ENCODE assay signal across 2 cellular contexts in genomic region chr3:70049761-70050160, GRCh38.
TF ChIP-seq lines count a peak whose summit lies in the region.

No MANE protein-coding gene starts in this region.

TF ChIP-seq in GM23338, 12 proteins besides CTCF, POLR2A, EP300 and RAD21:
- TF ChIP-seq EZH2 (IDR thresholded peaks at IDR 0.05; ENCODE audit: low read depth, unreplicated experiment) (no peak), CREB1 (CRISPR knock-in tag; IDR thresholded peaks at IDR 0.05; ENCODE audit: low read depth) (no peak), ZNF114 (CRISPR knock-in tag; IDR thresholded peaks at IDR 0.05) (no peak), POLR2AphosphoS5 (IDR thresholded peaks at IDR 0.05; ENCODE audit: low read depth) (no peak), NANOG (IDR thresholded peaks at IDR 0.05; ENCODE audit: borderline replicate concordance) (no peak), EZH2phosphoT487 (IDR thresholded peaks at IDR 0.05; ENCODE audit: unreplicated experiment) (no peak), STAT1 (IDR thresholded peaks at IDR 0.05; ENCODE audit: unreplicated experiment) (no peak), JUNB (IDR thresholded peaks at IDR 0.05; ENCODE audit: unreplicated experiment) (no peak), ZNF331 (CRISPR knock-in tag; IDR thresholded peaks at IDR 0.05; ENCODE audit: low read depth) (no peak), REST (IDR thresholded peaks at IDR 0.05; ENCODE audit: unreplicated experiment) (no peak)
- TF ChIP-seq, protein P1, sequence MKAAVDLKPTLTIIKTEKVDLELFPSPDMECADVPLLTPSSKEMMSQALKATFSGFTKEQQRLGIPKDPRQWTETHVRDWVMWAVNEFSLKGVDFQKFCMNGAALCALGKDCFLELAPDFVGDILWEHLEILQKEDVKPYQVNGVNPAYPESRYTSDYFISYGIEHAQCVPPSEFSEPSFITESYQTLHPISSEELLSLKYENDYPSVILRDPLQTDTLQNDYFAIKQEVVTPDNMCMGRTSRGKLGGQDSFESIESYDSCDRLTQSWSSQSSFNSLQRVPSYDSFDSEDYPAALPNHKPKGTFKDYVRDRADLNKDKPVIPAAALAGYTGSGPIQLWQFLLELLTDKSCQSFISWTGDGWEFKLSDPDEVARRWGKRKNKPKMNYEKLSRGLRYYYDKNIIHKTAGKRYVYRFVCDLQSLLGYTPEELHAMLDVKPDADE (IDR thresholded peaks at IDR 0.05): no peak
- TF ChIP-seq, protein P2, sequence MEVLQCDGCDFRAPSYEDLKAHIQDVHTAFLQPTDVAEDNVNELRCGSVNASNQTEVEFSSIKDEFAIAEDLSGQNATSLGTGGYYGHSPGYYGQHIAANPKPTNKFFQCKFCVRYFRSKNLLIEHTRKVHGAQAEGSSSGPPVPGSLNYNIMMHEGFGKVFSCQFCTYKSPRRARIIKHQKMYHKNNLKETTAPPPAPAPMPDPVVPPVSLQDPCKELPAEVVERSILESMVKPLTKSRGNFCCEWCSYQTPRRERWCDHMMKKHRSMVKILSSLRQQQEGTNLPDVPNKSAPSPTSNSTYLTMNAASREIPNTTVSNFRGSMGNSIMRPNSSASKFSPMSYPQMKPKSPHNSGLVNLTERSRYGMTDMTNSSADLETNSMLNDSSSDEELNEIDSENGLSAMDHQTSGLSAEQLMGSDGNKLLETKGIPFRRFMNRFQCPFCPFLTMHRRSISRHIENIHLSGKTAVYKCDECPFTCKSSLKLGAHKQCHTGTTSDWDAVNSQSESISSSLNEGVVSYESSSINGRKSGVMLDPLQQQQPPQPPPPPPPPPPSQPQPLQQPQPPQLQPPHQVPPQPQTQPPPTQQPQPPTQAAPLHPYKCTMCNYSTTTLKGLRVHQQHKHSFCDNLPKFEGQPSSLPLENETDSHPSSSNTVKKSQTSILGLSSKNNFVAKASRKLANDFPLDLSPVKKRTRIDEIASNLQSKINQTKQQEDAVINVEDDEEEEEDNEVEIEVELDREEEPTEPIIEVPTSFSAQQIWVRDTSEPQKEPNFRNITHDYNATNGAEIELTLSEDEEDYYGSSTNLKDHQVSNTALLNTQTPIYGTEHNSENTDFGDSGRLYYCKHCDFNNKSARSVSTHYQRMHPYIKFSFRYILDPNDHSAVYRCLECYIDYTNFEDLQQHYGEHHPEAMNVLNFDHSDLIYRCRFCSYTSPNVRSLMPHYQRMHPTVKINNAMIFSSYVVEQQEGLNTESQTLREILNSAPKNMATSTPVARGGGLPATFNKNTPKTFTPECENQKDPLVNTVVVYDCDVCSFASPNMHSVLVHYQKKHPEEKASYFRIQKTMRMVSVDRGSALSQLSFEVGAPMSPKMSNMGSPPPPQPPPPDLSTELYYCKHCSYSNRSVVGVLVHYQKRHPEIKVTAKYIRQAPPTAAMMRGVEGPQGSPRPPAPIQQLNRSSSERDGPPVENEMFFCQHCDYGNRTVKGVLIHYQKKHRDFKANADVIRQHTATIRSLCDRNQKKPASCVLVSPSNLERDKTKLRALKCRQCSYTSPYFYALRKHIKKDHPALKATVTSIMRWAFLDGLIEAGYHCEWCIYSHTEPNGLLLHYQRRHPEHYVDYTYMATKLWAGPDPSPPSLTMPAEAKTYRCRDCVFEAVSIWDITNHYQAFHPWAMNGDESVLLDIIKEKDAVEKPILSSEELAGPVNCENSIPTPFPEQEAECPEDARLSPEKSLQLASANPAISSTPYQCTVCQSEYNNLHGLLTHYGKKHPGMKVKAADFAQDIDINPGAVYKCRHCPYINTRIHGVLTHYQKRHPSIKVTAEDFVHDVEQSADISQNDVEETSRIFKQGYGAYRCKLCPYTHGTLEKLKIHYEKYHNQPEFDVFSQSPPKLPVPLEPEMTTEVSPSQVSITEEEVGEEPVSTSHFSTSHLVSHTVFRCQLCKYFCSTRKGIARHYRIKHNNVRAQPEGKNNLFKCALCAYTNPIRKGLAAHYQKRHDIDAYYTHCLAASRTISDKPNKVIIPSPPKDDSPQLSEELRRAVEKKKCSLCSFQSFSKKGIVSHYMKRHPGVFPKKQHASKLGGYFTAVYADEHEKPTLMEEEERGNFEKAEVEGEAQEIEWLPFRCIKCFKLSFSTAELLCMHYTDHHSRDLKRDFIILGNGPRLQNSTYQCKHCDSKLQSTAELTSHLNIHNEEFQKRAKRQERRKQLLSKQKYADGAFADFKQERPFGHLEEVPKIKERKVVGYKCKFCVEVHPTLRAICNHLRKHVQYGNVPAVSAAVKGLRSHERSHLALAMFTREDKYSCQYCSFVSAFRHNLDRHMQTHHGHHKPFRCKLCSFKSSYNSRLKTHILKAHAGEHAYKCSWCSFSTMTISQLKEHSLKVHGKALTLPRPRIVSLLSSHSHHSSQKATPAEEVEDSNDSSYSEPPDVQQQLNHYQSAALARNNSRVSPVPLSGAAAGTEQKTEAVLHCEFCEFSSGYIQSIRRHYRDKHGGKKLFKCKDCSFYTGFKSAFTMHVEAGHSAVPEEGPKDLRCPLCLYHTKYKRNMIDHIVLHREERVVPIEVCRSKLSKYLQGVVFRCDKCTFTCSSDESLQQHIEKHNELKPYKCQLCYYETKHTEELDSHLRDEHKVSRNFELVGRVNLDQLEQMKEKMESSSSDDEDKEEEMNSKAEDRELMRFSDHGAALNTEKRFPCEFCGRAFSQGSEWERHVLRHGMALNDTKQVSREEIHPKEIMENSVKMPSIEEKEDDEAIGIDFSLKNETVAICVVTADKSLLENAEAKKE (CRISPR knock-in tag; IDR thresholded peaks at IDR 0.05): no peak

TF ChIP-seq in endothelial cell of umbilical vein, 7 proteins besides CTCF, POLR2A, EP300 and RAD21:
- TF ChIP-seq POLR2AphosphoS5 (IDR thresholded peaks at IDR 0.05; ENCODE audit: insufficient read depth, low read depth, low read length) (no peak), FOS (IDR thresholded peaks at IDR 0.05; ENCODE audit: borderline replicate concordance, insufficient read depth, low read length) (peak; percentile 42)
TF ChIP-seq in endothelial cell of umbilical vein: peak in this region for 1.
